ENCODE assay signal across 27 cellular contexts in genomic region chr11:115921540-115921939, GRCh38.
"Had no signal": no experiment of that assay in that cellular context is flagged by ENCODE, and none has a peak within 500 bp of the region (broad histone marks: within the 10 kb centered on the region; RNA-seq: fewer than 3 reads in every experiment).

No MANE protein-coding gene starts in this region.

- H3K36me3 ChIP-seq: brain microvascular endothelial cell, gastrocnemius medialis, pancreas, right atrium auricular region, tibial nerve had no signal

- H3K4me3 ChIP-seq: coronary artery, dorsolateral prefrontal cortex, gastrocnemius medialis, pancreas, psoas muscle, right atrium auricular region, tibial nerve had no signal

- DNase-seq: activated CD4-positive, alpha-beta memory T cell treated with anti-CD3 and anti-CD28 coated beads for 36 hours; activated CD4-positive, alpha-beta T cell treated with anti-CD3 and anti-CD28 coated beads, Interleukin-2, amount 10 ng/mL, durations not matched to agents 24 days and 14 days; activated CD4-positive, CD25-positive, alpha-beta regulatory T cell treated with anti-CD3 and anti-CD28 coated beads, Interleukin-2, amount 50 U/mL, for 72 hours; activated CD8-positive, alpha-beta memory T cell treated with anti-CD3 and anti-CD28 coated beads, Interleukin-2, amount 50 U/mL, for 48 hours; activated gamma-delta T cell treated with Interleukin-2 at 50 U/mL for 16 hours; activated naive CD4-positive, alpha-beta T cell treated with anti-CD3 and anti-CD28 coated beads, Interleukin-2, amount 50 U/mL, for 16 hours; activated T-cell treated with anti-CD3 and anti-CD28 coated beads, Interleukin-2, amount 50 U/mL, for 24 hours; amniotic stem cell; brain microvascular endothelial cell; dorsolateral prefrontal cortex; effector memory CD4-positive, alpha-beta T cell; erythroblast; gastrocnemius medialis; glutamatergic neuron; left ventricle myocardium superior; naive B cell; pancreas; psoas muscle; stimulated activated CD4-positive, alpha-beta T cell treated with anti-CD3 and anti-CD28 coated beads, Interleukin-15, amount 100 ng/mL, for 24 hours; stimulated activated naive CD8-positive, alpha-beta T cell treated with anti-CD3 and anti-CD28 coated beads, Interleukin-15, Interleukin-2, amounts not matched to agents 100 U/mL and 50 U/mL, for 24 hours; T-helper 17 cell; T1000 had no signal

- H3K4me1 Mint-ChIP-seq: naive B cell, T-helper 17 cell had no signal

- H3K4me3 Mint-ChIP-seq: activated CD4-positive, alpha-beta memory T cell treated with anti-CD3 and anti-CD28 coated beads for 36 hours; activated CD4-positive, alpha-beta T cell treated with anti-CD3 and anti-CD28 coated beads, Interleukin-2, amount 10 ng/mL, durations not matched to agents 24 days and 14 days; activated T-cell treated with anti-CD3 and anti-CD28 coated beads, Interleukin-2, amount 50 U/mL, for 24 hours; naive B cell; T-helper 17 cell had no signal

- H3K4me1 ChIP-seq: gastrocnemius medialis, psoas muscle, right atrium auricular region had no signal

- ATAC-seq: gastrocnemius medialis; left ventricle myocardium superior; psoas muscle; stimulated activated naive CD8-positive, alpha-beta T cell treated with anti-CD3 and anti-CD28 coated beads, Interleukin-15, Interleukin-2, amounts not matched to agents 100 U/mL and 50 U/mL, for 24 hours; T-helper 17 cell had no signal

- H3K27me3 ChIP-seq: brain microvascular endothelial cell, right atrium auricular region, tibial nerve had no signal

- H3K9me3 Mint-ChIP-seq: activated CD4-positive, alpha-beta T cell treated with anti-CD3 and anti-CD28 coated beads, Interleukin-2, amount 10 ng/mL, durations not matched to agents 24 days and 14 days had no signal

- FAIRE-seq: astrocyte, islet of Langerhans, pancreas had no signal

- H3K27me3 Mint-ChIP-seq: activated CD4-positive, alpha-beta T cell treated with anti-CD3 and anti-CD28 coated beads, Interleukin-2, amount 10 ng/mL, durations not matched to agents 24 days and 14 days; naive B cell; T-helper 17 cell had no signal

- H3K36me3 Mint-ChIP-seq: activated CD4-positive, alpha-beta memory T cell treated with anti-CD3 and anti-CD28 coated beads for 36 hours; naive B cell had no signal

- H3K27ac ChIP-seq: brain microvascular endothelial cell, coronary artery, dorsolateral prefrontal cortex, gastrocnemius medialis, pancreas, psoas muscle, right atrium auricular region, tibial nerve had no signal

- H3K9me3 ChIP-seq: gastrocnemius medialis, pancreas, psoas muscle, right atrium auricular region, tibial nerve had no signal

- H3K27ac Mint-ChIP-seq: activated CD4-positive, alpha-beta memory T cell treated with anti-CD3 and anti-CD28 coated beads for 36 hours; activated CD4-positive, alpha-beta T cell treated with anti-CD3 and anti-CD28 coated beads, Interleukin-2, amount 10 ng/mL, durations not matched to agents 24 days and 14 days; activated T-cell treated with anti-CD3 and anti-CD28 coated beads, Interleukin-2, amount 50 U/mL, for 24 hours; T-helper 17 cell had no signal
